ENCODE assay signal across 7 cellular contexts in genomic region chr10:3902809-3903410, GRCh38.
DNase-seq lines count a peak whose midpoint lies in the region; ATAC-seq, FAIRE-seq and TF ChIP-seq lines count a peak whose summit lies in the region.

No MANE protein-coding gene starts in this region.

- TF ChIP-seq POLR2A in body of pancreas (IDR thresholded peaks at IDR 0.05) = no peak
- TF ChIP-seq POLR2A in GM12891 (IDR thresholded peaks at IDR 0.05; ENCODE audit: low read depth, low read length) = no peak

- no peaks in the 10 kb centered on the region for H3K36me3 ChIP-seq in body of pancreas (replicated peaks in 1 of 2; ENCODE audit: insufficient read depth in 1 of 2, low read depth in 2 of 2)

- WGBS in body of pancreas, 2 donors = 86 to 87% methylated on average over 6 of the region's 6 CpGs

- no peak for FAIRE-seq in GM12891 (lab: Jason Lieb, UNC)

- H3K27me3 ChIP-seq in body of pancreas = no peaks in the 10 kb centered on the region

- ATAC-seq in GM19351 (IDR thresholded peaks at IDR 0.05; ENCODE audit: unreplicated experiment) (peak; percentile 8), HG02981 (IDR thresholded peaks at IDR 0.05; ENCODE audit: unreplicated experiment) (peak; percentile 16), body of pancreas (peak; percentile 33)

- TF ChIP-seq CTCF in body of pancreas (IDR thresholded peaks at IDR 0.05) (no peak), GM13976 (IDR thresholded peaks at IDR 0.05; ENCODE audit: borderline replicate concordance, control extremely low read depth, extremely low read depth, insufficient read depth, missing control alignments) (no peak)

- H3K27ac ChIP-seq in body of pancreas = peak overlapping the region in 3 of 4 donors; percentile 3 to 57 (median 54)

- DNase-seq in body of pancreas = no peak
- DNase-seq in renal cortical epithelial cell (ENCODE audit: low read depth) = peak; percentile 90
- DNase-seq in AML-193 (lab: John Stamatoyannopoulos, UW) = no peak
- no peak for DNase-seq in GM12891 (ENCODE audit: insufficient read length, low spot score)
- no peak for DNase-seq in GM13976 (ENCODE audit: low spot score)

- H3K9me3 ChIP-seq in body of pancreas = no peaks in the 10 kb centered on the region

- intact Hi-C loops in body of pancreas (cut with DNase I) = no loop called here

- H3K4me1 ChIP-seq in body of pancreas = peaks cover 11% of the 10 kb centered on the region

- in situ Hi-C loops in GM13976 (cut with MboI; ENCODE audit: low sequenced_read_pairs, unreplicated experiment) = no loop called here

- no peak overlapping the region for H3K4me3 ChIP-seq in body of pancreas

TF ChIP-seq in GM12891, 5 proteins besides CTCF, POLR2A, EP300 and RAD21:
- no peak for TF ChIP-seq SPI1 (IDR thresholded peaks at IDR 0.05; ENCODE audit: low read depth, low read length)
TF ChIP-seq in GM12891: peak in this region for 0.
